Comparison of ENCODE assay signal across 9 cellular contexts in the genomic region with DNA sequence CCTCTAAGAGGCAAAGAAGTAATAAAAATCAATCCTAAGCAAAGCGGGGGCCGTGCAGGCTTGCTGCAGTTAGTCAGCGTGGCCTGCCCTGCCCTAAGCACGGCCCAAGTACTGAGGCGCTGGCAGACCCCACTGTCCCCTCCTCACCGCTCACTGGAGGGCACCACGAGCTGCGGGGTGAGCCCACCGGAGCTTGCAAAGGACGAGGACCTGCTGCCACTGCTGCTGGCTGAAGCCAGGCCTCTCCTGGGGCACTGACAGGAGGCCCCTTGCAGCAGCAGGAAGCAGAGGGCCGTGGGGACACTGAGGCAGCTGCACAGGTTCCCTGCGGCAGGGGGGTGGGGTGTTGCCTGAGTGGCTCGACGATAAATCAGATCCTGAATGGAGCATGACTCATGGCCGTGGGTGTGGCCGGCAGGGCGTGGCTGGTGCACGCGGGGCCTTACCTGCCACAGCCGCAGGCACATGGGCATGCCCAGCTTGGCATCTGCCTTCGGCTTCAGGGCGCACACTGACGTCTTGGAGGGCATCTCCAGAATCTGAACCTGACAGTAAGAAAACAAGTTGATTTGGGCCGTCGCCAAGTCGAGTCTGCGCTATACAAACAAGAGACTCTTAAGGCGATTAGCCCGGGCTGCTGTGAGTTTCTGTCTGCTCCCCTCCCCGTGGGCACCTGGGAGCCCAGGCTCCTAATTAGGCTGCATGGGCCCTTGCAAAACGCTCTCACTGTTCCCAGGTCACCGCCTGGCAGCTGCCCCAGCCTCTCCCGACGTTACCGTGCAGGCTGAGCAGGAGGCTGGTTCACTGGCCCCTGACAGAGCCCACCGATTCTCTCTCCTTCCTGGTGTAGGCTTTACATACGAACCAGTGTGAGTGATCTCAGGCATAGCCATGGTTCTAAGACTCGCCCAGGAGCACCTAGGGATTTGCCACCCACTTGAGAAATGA. TPM values are rescaled to one million over a fixed set of nuclear protein-coding genes. Genes with fewer than 3 reads are reported as not detected.
DNase-seq lines count a peak whose midpoint lies in the region; ATAC-seq and TF ChIP-seq lines count a peak whose summit lies in the region.
"Had no signal": no experiment of that assay in that cellular context is flagged by ENCODE, and none has a peak within 500 bp of the region (broad histone marks: within the 10 kb centered on the region; RNA-seq: fewer than 3 reads in every experiment).

No MANE protein-coding gene starts in this region.

- in situ Hi-C loops in Caki2 (cut with HindIII; ENCODE audit: low pct_unique_long_range_greater_than_20kb, low sequenced_read_pairs) (no loop called here), G401 (cut with HindIII; ENCODE audit: low sequenced_read_pairs) (no loop called here)

- no peak for TF ChIP-seq CTCF in mucosa of descending colon (IDR thresholded peaks at IDR 0.05)

- peak; percentile 78 for DNase-seq in Caki2 (ENCODE audit: low read depth)
- DNase-seq in HuH-7.5 (ENCODE audit: low spot score): peak; percentile 39
- DNase-seq in astrocyte of the hippocampus (ENCODE audit: low read depth, low spot score): peak; percentile 42
- DNase-seq in mucosa of descending colon: peak; percentile 89 to 94 (median 93)
- DNase-seq in G401 (ENCODE audit: low spot score): no peak
- no peak for DNase-seq in dedifferentiated amniotic fluid mesenchymal stem cell (ENCODE audit: extremely low spot score)
- no peak for DNase-seq in activated T-cell treated with anti-CD3 and anti-CD28 coated beads, Interleukin-2, amount 50 U/mL, for 1 hour

- ATAC-seq in mucosa of descending colon: peak; percentile 98
- no peak for ATAC-seq in GM19452 (IDR thresholded peaks at IDR 0.05; ENCODE audit: unreplicated experiment)
- ATAC-seq: naive thymus-derived CD8-positive, alpha-beta T cell had no signal

- no peaks in the 10 kb centered on the region for H3K36me3 ChIP-seq in mucosa of descending colon (ENCODE audit: low read depth)

- H3K9me3 ChIP-seq in mucosa of descending colon: no peaks in the 10 kb centered on the region

- intact Hi-C loops in mucosa of descending colon (cut with DNase I, micrococcal nuclease): no loop called here

- peaks cover 7% of the 10 kb centered on the region for H3K4me1 ChIP-seq in mucosa of descending colon (ENCODE audit: low read depth)

- H3K4me3 ChIP-seq in mucosa of descending colon: no peak overlapping the region

RNA-seq across cellular contexts. Expression of a gene that starts 45.9 kb away (rescaled TPM):
- 0.68 TPM in 1 of 2 replicates, not detected in the other for total RNA-seq in Caki2 (2014; rRNA removed; shearing (Covaris generic); ENCODE audit: low replicate concordance)
- 1 to 10 TPM in 2 of 3 donors, under 1 TPM in 1; 0.90 to 4.1 (median 2.9) TPM for total RNA-seq in mucosa of descending colon
- total RNA-seq in G401 (2014; rRNA removed; shearing (Covaris generic)): 15.4 and 32.1 TPM in 2 replicates
- total RNA-seq: naive thymus-derived CD8-positive, alpha-beta T cell had no signal

RNA-seq across cellular contexts. Expression of a gene that starts 48.2 kb away (rescaled TPM):
- total RNA-seq in Caki2 (2014; rRNA removed; shearing (Covaris generic); ENCODE audit: low replicate concordance): 42.7 and 52.6 TPM in 2 replicates
- 1 to 10 TPM; 2.7 to 4.7 (median 3.4) TPM for total RNA-seq in mucosa of descending colon
- total RNA-seq in G401 (2014; rRNA removed; shearing (Covaris generic)): 20.4 TPM in 2 replicates

RNA-seq across cellular contexts. Expression of a gene that starts 48.2 kb away (rescaled TPM):
- total RNA-seq in Caki2 (2014; rRNA removed; shearing (Covaris generic); ENCODE audit: low replicate concordance): 4.2 and 6.6 TPM in 2 replicates
- total RNA-seq in mucosa of descending colon: 10 to 100 TPM; 10.1 to 12.2 (median 11.9) TPM
- total RNA-seq in G401 (2014; rRNA removed; shearing (Covaris generic)): 4.6 and 11.0 TPM in 2 replicates

Comparison
In these comparisons a context has a peak if more than half of its experiments do, and no peak if none do; other contexts are left out.
1. DNase-seq: peak in Caki2 (single experiment), HuH-7.5 (single experiment), astrocyte of the hippocampus (single experiment) and mucosa of descending colon (3 of 3); none in G401 (single experiment), dedifferentiated amniotic fluid mesenchymal stem cell (single experiment) and activated T-cell treated with anti-CD3 and anti-CD28 coated beads, Interleukin-2, amount 50 U/mL, for 1 hour (single experiment).